Comparison of ENCODE assay signal across 19 cellular contexts in genomic region chr14:50577983-50578382, GRCh38.
"Had no signal": no experiment of that assay in that cellular context is flagged by ENCODE, and none has a peak within 500 bp of the region (broad histone marks: within the 10 kb centered on the region; RNA-seq: fewer than 3 reads in every experiment).

No MANE protein-coding gene starts in this region.

- DNase-seq: KBM-7, NCI-H1092, NCI-H1105 treated with DMSO at 0.1 percent for 48 hours, NCI-H1417 treated with DMSO at 0.1 percent for 48 hours, NCI-H146, NCI-H1694 treated with DMSO at 0.1 percent for 48 hours, NCI-H1930, NCI-H2081, NCI-H2107, NCI-H2227 treated with DMSO at 0.1 percent for 48 hours, NCI-H524, NCI-H526 treated with DMSO at 0.1 percent for 48 hours, NCI-H748 treated with DMSO at 0.1 percent for 48 hours, Right ventricle myocardium superior, RPMI8226, SIG-M5 had no signal

- H3K27ac ChIP-seq: SJSA1, SK-N-MC had no signal

- H3K36me3 ChIP-seq: SJSA1 had no signal

- H3K27me3 ChIP-seq: SJSA1 had no signal

- H3K4me3 ChIP-seq: SJSA1, SK-N-MC had no signal

- H3K9me3 ChIP-seq: SJSA1 had no signal

- FAIRE-seq: RCC 7860 had no signal
